15 cellular contexts compared by ENCODE assay signal in genomic region chr1:160454371-160455152, GRCh38. TPM values are rescaled to one million over a fixed set of nuclear protein-coding genes. Genes with fewer than 3 reads are reported as not detected.
A peak's percentile ranks its signal among the peaks of the same experiment; 100 is the strongest.
DNase-seq lines count a peak whose midpoint lies in the region; ATAC-seq, FAIRE-seq and TF ChIP-seq lines count a peak whose summit lies in the region.
"Had no signal": no experiment of that assay in that cellular context is flagged by ENCODE, and none has a peak within 500 bp of the region (broad histone marks: within the 10 kb centered on the region; RNA-seq: fewer than 3 reads in every experiment).

No MANE protein-coding gene starts in this region.

- TF ChIP-seq EP300 in gastroesophageal sphincter (IDR thresholded peaks at IDR 0.05): no peak

- no peak for FAIRE-seq in GM12892 (lab: Jason Lieb, UNC)

- H3K27me3 Mint-ChIP-seq in activated CD8-positive, alpha-beta memory T cell treated with anti-CD3 and anti-CD28 coated beads, Interleukin-2, amount 10 ng/mL, durations not matched to agents 7 days and 5 days: no peaks in the 10 kb centered on the region
- no peaks in the 10 kb centered on the region for H3K27me3 Mint-ChIP-seq in T-helper 1 cell treated with Interleukin-12 subunit alpha and Interleukin-12 subunit beta and Interleukin-4 antibody, amounts not matched to agents 30 μg/mL and 1 μg/mL, for 36 hours (ENCODE audit: low read depth)

- peak overlapping the region; percentile 8 for H3K27ac Mint-ChIP-seq in activated CD8-positive, alpha-beta memory T cell treated with anti-CD3 and anti-CD28 coated beads, Interleukin-2, amount 10 ng/mL, durations not matched to agents 7 days and 5 days
- peak overlapping the region; percentile 15 for H3K27ac Mint-ChIP-seq in T-helper 1 cell treated with Interleukin-12 subunit alpha and Interleukin-12 subunit beta and Interleukin-4 antibody, amounts not matched to agents 30 μg/mL and 1 μg/mL, for 36 hours

- peaks cover 7% of the 10 kb centered on the region for H3K4me1 ChIP-seq in effector memory CD4-positive, alpha-beta T cell (ENCODE audit: control insufficient read depth, insufficient read depth, low read length, poor library complexity, severe bottlenecking)
- H3K4me1 ChIP-seq in gastroesophageal sphincter: no peaks in the 10 kb centered on the region
- no peaks in the 10 kb centered on the region for H3K4me1 ChIP-seq in left ventricle myocardium inferior
- H3K4me1 ChIP-seq: Caco-2, pancreas, uterus had no signal

- TF ChIP-seq POLR2A in GM12892 (IDR thresholded peaks at IDR 0.05; ENCODE audit: low read depth, low read length) (peak; percentile 55), gastroesophageal sphincter (IDR thresholded peaks at IDR 0.05) (no peak)

- H3K27me3 ChIP-seq in effector memory CD4-positive, alpha-beta T cell (replicated peaks; ENCODE audit: control insufficient read depth, insufficient read depth, low read length, poor library complexity, severe bottlenecking): no peaks in the 10 kb centered on the region
- no peaks in the 10 kb centered on the region for H3K27me3 ChIP-seq in gastroesophageal sphincter
- H3K27me3 ChIP-seq in left ventricle myocardium inferior (ENCODE audit: low read depth): peaks cover 21% of the 10 kb centered on the region
- H3K27me3 ChIP-seq: pancreas, uterus had no signal

- H3K4me1 Mint-ChIP-seq in activated CD8-positive, alpha-beta memory T cell treated with anti-CD3 and anti-CD28 coated beads, Interleukin-2, amount 10 ng/mL, durations not matched to agents 7 days and 5 days: peaks cover 46% of the 10 kb centered on the region
- H3K4me1 Mint-ChIP-seq in T-helper 1 cell treated with Interleukin-12 subunit alpha and Interleukin-12 subunit beta and Interleukin-4 antibody, amounts not matched to agents 30 μg/mL and 1 μg/mL, for 36 hours (ENCODE audit: low read depth): peaks cover 60% of the 10 kb centered on the region

- no peak for ATAC-seq in activated CD8-positive, alpha-beta memory T cell treated with anti-CD3 and anti-CD28 coated beads, Interleukin-2, amount 10 ng/mL, durations not matched to agents 7 days and 5 days
- no peak for ATAC-seq in gastroesophageal sphincter
- ATAC-seq: pancreas had no signal

- H3K4me3 ChIP-seq in effector memory CD4-positive, alpha-beta T cell (ENCODE audit: insufficient read depth, low read depth, low read length, poor library complexity, severe bottlenecking): no peak overlapping the region
- H3K4me3 ChIP-seq in gastroesophageal sphincter (no peak overlapping the region), left ventricle myocardium inferior (no peak overlapping the region)
- H3K4me3 ChIP-seq: pancreas, SJCRH30, uterus had no signal

- no peaks in the 10 kb centered on the region for H3K36me3 ChIP-seq in effector memory CD4-positive, alpha-beta T cell (ENCODE audit: control insufficient read depth, insufficient read depth, low read length)
- H3K36me3 ChIP-seq in gastroesophageal sphincter: no peaks in the 10 kb centered on the region
- no peaks in the 10 kb centered on the region for H3K36me3 ChIP-seq in left ventricle myocardium inferior
- H3K36me3 ChIP-seq: pancreas, SJCRH30, uterus had no signal

- POLR2A ChIA-PET in RWPE1 (lab: Yijun Ruan, JAX; ENCODE audit: low non-redundant PET): no interaction called here

- H3K36me3 Mint-ChIP-seq in activated CD8-positive, alpha-beta memory T cell treated with anti-CD3 and anti-CD28 coated beads, Interleukin-2, amount 10 ng/mL, durations not matched to agents 7 days and 5 days: peaks cover 5% of the 10 kb centered on the region
- H3K36me3 Mint-ChIP-seq in T-helper 1 cell treated with Interleukin-12 subunit alpha and Interleukin-12 subunit beta and Interleukin-4 antibody, amounts not matched to agents 30 μg/mL and 1 μg/mL, for 36 hours (ENCODE audit: low read depth): peaks cover 3% of the 10 kb centered on the region

- H3K27ac ChIP-seq in effector memory CD4-positive, alpha-beta T cell (ENCODE audit: insufficient read depth, low read length, poor library complexity, severe bottlenecking): peak overlapping the region; percentile 3
- H3K27ac ChIP-seq in RWPE1 (no peak overlapping the region), gastroesophageal sphincter (no peak overlapping the region), left ventricle myocardium inferior (replicated peaks) (no peak overlapping the region)
- H3K27ac ChIP-seq: pancreas, SJCRH30, uterus had no signal

- intact Hi-C loops in left ventricle myocardium inferior (cut with micrococcal nuclease): no loop called here

- DNase-seq in activated CD8-positive, alpha-beta memory T cell treated with anti-CD3 and anti-CD28 coated beads, Interleukin-2, amount 10 ng/mL, durations not matched to agents 7 days and 5 days: no peak
- DNase-seq in activated CD8-positive, alpha-beta memory T cell treated with anti-CD3 and anti-CD28 coated beads for 24 hours: no peak
- no peak for DNase-seq in GM12892 (ENCODE audit: insufficient read length)
- no peak for DNase-seq in effector memory CD4-positive, alpha-beta T cell
- no peak for DNase-seq in RWPE1 (ENCODE audit: low spot score)
- no peak for DNase-seq in left ventricle myocardium inferior
- DNase-seq: amygdala, Caco-2, NCI-H1694, OCI-M1, pancreas, SJCRH30, uterus had no signal

- no peak for TF ChIP-seq CTCF in RWPE1 (conservative IDR thresholded peaks at IDR 0.05; ENCODE audit: low read depth)
- no peak for TF ChIP-seq CTCF in gastroesophageal sphincter (IDR thresholded peaks at IDR 0.05)
- no peak for TF ChIP-seq CTCF in left ventricle myocardium inferior (IDR thresholded peaks at IDR 0.05; ENCODE audit: borderline replicate concordance)

- CTCF ChIA-PET in activated CD8-positive, alpha-beta memory T cell treated with anti-CD3 and anti-CD28 coated beads, Interleukin-2, amount 10 ng/mL, durations not matched to agents 7 days and 5 days (lab: Charles Lee): interaction anchor here (1.2 to 3.2 kb wide), 2 partner anchors 12 to 25 kb away, joined by 3 to 10 read pairs; no protein-coding TSS in a partner anchor
- CTCF ChIA-PET in RWPE1 (lab: Yijun Ruan, JAX): interaction anchor here (0.7 kb wide), 1 partner anchor 138 kb away, joined by 3 read pairs; no protein-coding TSS in a partner anchor

- H3K9me3 Mint-ChIP-seq in activated CD8-positive, alpha-beta memory T cell treated with anti-CD3 and anti-CD28 coated beads, Interleukin-2, amount 10 ng/mL, durations not matched to agents 7 days and 5 days (ENCODE audit: low read depth): peaks cover 2% of the 10 kb centered on the region
- no peaks in the 10 kb centered on the region for H3K9me3 Mint-ChIP-seq in T-helper 1 cell treated with Interleukin-12 subunit alpha and Interleukin-12 subunit beta and Interleukin-4 antibody, amounts not matched to agents 30 μg/mL and 1 μg/mL, for 36 hours

- H3K4me3 Mint-ChIP-seq in activated CD8-positive, alpha-beta memory T cell treated with anti-CD3 and anti-CD28 coated beads, Interleukin-2, amount 10 ng/mL, durations not matched to agents 7 days and 5 days: no peak overlapping the region
- peak overlapping the region; percentile 38 for H3K4me3 Mint-ChIP-seq in T-helper 1 cell treated with Interleukin-12 subunit alpha and Interleukin-12 subunit beta and Interleukin-4 antibody, amounts not matched to agents 30 μg/mL and 1 μg/mL, for 36 hours

- 81 to 89% methylated on average over 6 of the region's 6 CpGs for WGBS in gastroesophageal sphincter (ENCODE audit: low coverage in 1 of 2), 2 donors

- no peaks in the 10 kb centered on the region for H3K9me3 ChIP-seq in effector memory CD4-positive, alpha-beta T cell (ENCODE audit: control insufficient read depth, low read length)
- no peaks in the 10 kb centered on the region for H3K9me3 ChIP-seq in gastroesophageal sphincter
- no peaks in the 10 kb centered on the region for H3K9me3 ChIP-seq in left ventricle myocardium inferior (replicated peaks)
- H3K9me3 ChIP-seq: Caco-2, pancreas, SJCRH30, uterus had no signal

RNA-seq across cellular contexts. Expression of gene VANGL2, which starts 54.2 kb away (rescaled TPM):
- not detected for total RNA-seq in activated CD8-positive, alpha-beta memory T cell treated with anti-CD3 and anti-CD28 coated beads, Interleukin-2, amount 10 ng/mL, durations not matched to agents 7 days and 5 days
- 0.47 TPM for polyA plus RNA-seq in GM12892 (2012; ENCODE audit: missing spikeins)
- total RNA-seq in gastroesophageal sphincter (1 to 10 TPM in 3 of 4 donors, under 1 TPM in 1; 0.62 to 8.5 (median 4.3) TPM), left ventricle myocardium inferior (2.1 TPM)
